In the genomic region with DNA sequence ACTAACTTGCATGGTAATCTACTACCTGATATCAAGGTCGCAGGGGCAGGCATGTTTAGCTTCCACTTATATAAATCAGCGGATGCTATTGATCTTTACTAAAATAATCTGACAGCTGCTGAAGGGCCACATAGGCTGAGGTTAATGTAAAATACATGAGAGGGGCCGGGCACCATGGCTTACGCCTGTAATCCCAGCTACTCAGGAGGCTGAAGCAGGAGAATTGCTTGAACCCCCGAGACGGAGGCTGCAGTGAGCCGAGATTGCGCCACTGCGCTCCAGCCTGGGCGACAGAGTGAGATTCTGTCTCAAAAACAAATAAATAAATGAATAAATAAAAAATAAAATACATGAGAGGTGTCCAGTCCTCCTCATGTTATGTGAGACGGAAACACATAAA, we compare ENCODE assay signal across 29 cellular contexts.
"Had no signal": no experiment of that assay in that cellular context is flagged by ENCODE, and none has a peak within 500 bp of the region (broad histone marks: within the 10 kb centered on the region; RNA-seq: fewer than 3 reads in every experiment).

No MANE protein-coding gene starts in this region.

- H3K9ac ChIP-seq: parathyroid adenoma had no signal

- DNase-seq: naive thymus-derived CD8-positive, alpha-beta T cell; nephron progenitor cell; nucleus accumbens; ovary; psoas muscle; right cardiac atrium; right lobe of liver; sigmoid colon; small intestine; stimulated activated CD4-positive, alpha-beta T cell treated with anti-CD3 and anti-CD28 coated beads, Interleukin-15, amount 100 ng/mL, for 24 hours; stimulated activated CD4-positive, alpha-beta T cell treated with anti-CD3 and anti-CD28 coated beads, Interleukin-2, amount 100 ng/mL, for 24 hours; stimulated activated CD4-positive, alpha-beta T cell treated with anti-CD3 and anti-CD28 coated beads, Interleukin-2, amount 100 ng/mL, for 48 hours; stimulated activated CD4-positive, alpha-beta T cell treated with anti-CD3 and anti-CD28 coated beads, Interleukin-4, amount 100 ng/mL, for 24 hours; stimulated activated naive B cell treated with anti-CD40 and anti-IgM and Interleukin-4, amounts not matched to agents 10 μg/mL and 1 μg/mL and 100 μg/mL, for 72 hours; stimulated activated naive CD4-positive, alpha-beta T cell treated with Interleukin-2 at 50 U/mL for 16 hours; stomach; thyroid gland; trophoblast cell; upper lobe of right lung; uterus had no signal

- H3K9me3 Mint-ChIP-seq: natural killer cell treated with Interleukin-12 subunit alpha and Interleukin-12 subunit beta and Interleukin-15 and Interleukin-18, amount 100 ng/mL, for 72 hours; stimulated activated effector memory CD8-positive, alpha-beta T cell treated with anti-CD3 and anti-CD28 coated beads, Interleukin-12 subunit alpha, Interleukin-12 subunit beta, amount 100 ng/mL, for 72 hours; stimulated activated naive B cell treated with anti-CD40 and anti-IgM and Interleukin-4, amounts not matched to agents 10 μg/mL and 1 μg/mL and 100 μg/mL, for 72 hours had no signal

- H3K27me3 ChIP-seq: neutrophil, ovary, right lobe of liver, sigmoid colon, stomach, thyroid gland, tibial nerve, upper lobe of right lung, uterus had no signal

- H3K79me2 ChIP-seq: parathyroid adenoma had no signal

- H3K27ac ChIP-seq: neutrophil, ovary, parathyroid adenoma, psoas muscle, right lobe of liver, sigmoid colon, stomach, thoracic aorta, thyroid gland, tibial nerve, upper lobe of right lung, uterus had no signal

- H3K9me3 ChIP-seq: neutrophil, psoas muscle, right lobe of liver, sigmoid colon, thoracic aorta, thyroid gland, upper lobe of right lung, uterus had no signal

- H3K4me3 Mint-ChIP-seq: naive thymus-derived CD8-positive, alpha-beta T cell; natural killer cell treated with Interleukin-12 subunit alpha and Interleukin-12 subunit beta and Interleukin-15 and Interleukin-18, amount 100 ng/mL, for 72 hours; nephron progenitor cell; neural crest cell; stimulated activated effector memory CD8-positive, alpha-beta T cell treated with anti-CD3 and anti-CD28 coated beads, Interleukin-12 subunit alpha, Interleukin-12 subunit beta, amount 100 ng/mL, for 72 hours; stimulated activated naive B cell treated with anti-CD40 and anti-IgM and Interleukin-4, amounts not matched to agents 10 μg/mL and 1 μg/mL and 100 μg/mL, for 72 hours; stimulated activated naive CD8-positive, alpha-beta T cell treated with anti-CD3 and anti-CD28 coated beads, Interleukin-15, Interleukin-2, amounts not matched to agents 100 ng/mL and 50 ng/mL, for 24 hours had no signal

- H3K36me3 ChIP-seq: neutrophil, ovary, right lobe of liver, sigmoid colon, stomach, thoracic aorta, thyroid gland, tibial nerve, upper lobe of right lung, uterus had no signal

- ATAC-seq: naive thymus-derived CD8-positive, alpha-beta T cell; natural killer cell treated with Interleukin-12 subunit alpha and Interleukin-12 subunit beta and Interleukin-15 and Interleukin-18, amount 100 ng/mL, for 72 hours; psoas muscle; right cardiac atrium; right lobe of liver; stimulated activated effector memory CD8-positive, alpha-beta T cell treated with anti-CD3 and anti-CD28 coated beads, Interleukin-12 subunit alpha, Interleukin-12 subunit beta, amount 100 ng/mL, for 72 hours; stimulated activated naive B cell treated with anti-CD40 and anti-IgM and Interleukin-4, amounts not matched to agents 10 μg/mL and 1 μg/mL and 100 μg/mL, for 72 hours; upper lobe of right lung had no signal

- H3K27ac Mint-ChIP-seq: natural killer cell treated with Interleukin-12 subunit alpha and Interleukin-12 subunit beta and Interleukin-15 and Interleukin-18, amount 100 ng/mL, for 72 hours; nephron progenitor cell; progenitor cell of endocrine pancreas; stimulated activated effector memory CD8-positive, alpha-beta T cell treated with anti-CD3 and anti-CD28 coated beads, Interleukin-12 subunit alpha, Interleukin-12 subunit beta, amount 100 ng/mL, for 72 hours; stimulated activated naive B cell treated with anti-CD40 and anti-IgM and Interleukin-4, amounts not matched to agents 10 μg/mL and 1 μg/mL and 100 μg/mL, for 72 hours; stimulated activated naive CD8-positive, alpha-beta T cell treated with anti-CD3 and anti-CD28 coated beads, Interleukin-15, Interleukin-2, amounts not matched to agents 100 ng/mL and 50 ng/mL, for 24 hours had no signal

- H3K36me3 Mint-ChIP-seq: naive thymus-derived CD8-positive, alpha-beta T cell; natural killer cell treated with Interleukin-12 subunit alpha and Interleukin-12 subunit beta and Interleukin-15 and Interleukin-18, amount 100 ng/mL, for 72 hours; stimulated activated effector memory CD8-positive, alpha-beta T cell treated with anti-CD3 and anti-CD28 coated beads, Interleukin-12 subunit alpha, Interleukin-12 subunit beta, amount 100 ng/mL, for 72 hours; stimulated activated naive B cell treated with anti-CD40 and anti-IgM and Interleukin-4, amounts not matched to agents 10 μg/mL and 1 μg/mL and 100 μg/mL, for 72 hours had no signal

- H3K4me1 Mint-ChIP-seq: nephron progenitor cell; neural crest cell; stimulated activated naive B cell treated with anti-CD40 and anti-IgM and Interleukin-4, amounts not matched to agents 10 μg/mL and 1 μg/mL and 100 μg/mL, for 72 hours had no signal

- H3K27me3 Mint-ChIP-seq: naive thymus-derived CD8-positive, alpha-beta T cell; natural killer cell treated with Interleukin-12 subunit alpha and Interleukin-12 subunit beta and Interleukin-15 and Interleukin-18, amount 100 ng/mL, for 72 hours; progenitor cell of endocrine pancreas; stimulated activated naive B cell treated with anti-CD40 and anti-IgM and Interleukin-4, amounts not matched to agents 10 μg/mL and 1 μg/mL and 100 μg/mL, for 72 hours; stimulated activated naive CD8-positive, alpha-beta T cell treated with anti-CD3 and anti-CD28 coated beads, Interleukin-15, Interleukin-2, amounts not matched to agents 100 ng/mL and 50 ng/mL, for 24 hours had no signal

- H3K4me3 ChIP-seq: ovary, psoas muscle, right lobe of liver, sigmoid colon, stomach, thoracic aorta, thyroid gland, tibial nerve, upper lobe of right lung, uterus had no signal

- H2AFZ ChIP-seq: parathyroid adenoma had no signal

- H3K4me1 ChIP-seq: parathyroid adenoma, psoas muscle, right lobe of liver, sigmoid colon, stomach, thyroid gland, tibial nerve, upper lobe of right lung, uterus had no signal
